ENCODE assay signal across 24 cellular contexts in genomic region chr3:108755686-108756085, GRCh38. TPM values are rescaled to one million over a fixed set of nuclear protein-coding genes. Genes with fewer than 3 reads are reported as not detected.
"Had no signal": no experiment of that assay in that cellular context is flagged by ENCODE, and none has a peak within 500 bp of the region (broad histone marks: within the 10 kb centered on the region; RNA-seq: fewer than 3 reads in every experiment).

No MANE protein-coding gene starts in this region.

- H3K9me3 Mint-ChIP-seq: activated B cell treated with CpG ODN at 0.5 μM for 24 hours; stimulated activated effector memory CD8-positive, alpha-beta T cell treated with anti-CD3 and anti-CD28 coated beads, Interleukin-12 subunit alpha, Interleukin-12 subunit beta, amount 100 ng/mL, for 72 hours; T-helper 1 cell treated with Interleukin-12 subunit alpha and Interleukin-12 subunit beta and Interleukin-4 antibody, amounts not matched to agents 30 μg/mL and 1 μg/mL, for 36 hours had no signal

- H3K4me3 Mint-ChIP-seq: activated B cell treated with CpG ODN at 0.5 μM for 24 hours; activated CD4-positive, alpha-beta T cell treated with anti-CD3 and anti-CD28 coated beads for 36 hours; mesothelial cell of epicardium; stimulated activated effector memory CD8-positive, alpha-beta T cell treated with anti-CD3 and anti-CD28 coated beads, Interleukin-12 subunit alpha, Interleukin-12 subunit beta, amount 100 ng/mL, for 72 hours; T-helper 1 cell treated with Interleukin-12 subunit alpha and Interleukin-12 subunit beta and Interleukin-4 antibody, amounts not matched to agents 30 μg/mL and 1 μg/mL, for 36 hours had no signal

- H3K27ac Mint-ChIP-seq: activated B cell treated with CpG ODN at 0.5 μM for 24 hours; activated CD4-positive, alpha-beta T cell treated with anti-CD3 and anti-CD28 coated beads for 36 hours; mesothelial cell of epicardium; stimulated activated effector memory CD8-positive, alpha-beta T cell treated with anti-CD3 and anti-CD28 coated beads, Interleukin-12 subunit alpha, Interleukin-12 subunit beta, amount 100 ng/mL, for 72 hours; T-helper 1 cell treated with Interleukin-12 subunit alpha and Interleukin-12 subunit beta and Interleukin-4 antibody, amounts not matched to agents 30 μg/mL and 1 μg/mL, for 36 hours had no signal

- H3K36me3 Mint-ChIP-seq: mesothelial cell of epicardium; stimulated activated effector memory CD8-positive, alpha-beta T cell treated with anti-CD3 and anti-CD28 coated beads, Interleukin-12 subunit alpha, Interleukin-12 subunit beta, amount 100 ng/mL, for 72 hours had no signal

- H3K36me3 ChIP-seq: esophagus squamous epithelium, gastrocnemius medialis, right lobe of liver, thoracic aorta, upper lobe of left lung had no signal

- ATAC-seq: activated CD4-positive, alpha-beta T cell treated with anti-CD3 and anti-CD28 coated beads for 36 hours; gastrocnemius medialis; left ventricle myocardium superior; right lobe of liver had no signal

- H3K4me3 ChIP-seq: esophagus squamous epithelium, gastrocnemius medialis, right lobe of liver, thoracic aorta, upper lobe of left lung had no signal

- H3K27ac ChIP-seq: esophagus squamous epithelium, gastrocnemius medialis, right lobe of liver, thoracic aorta, upper lobe of left lung had no signal

- H3K9me3 ChIP-seq: esophagus squamous epithelium, gastrocnemius medialis, right lobe of liver, thoracic aorta, upper lobe of left lung had no signal

- DNase-seq: activated B cell treated with CpG ODN at 0.5 μM for 24 hours; activated CD4-positive, alpha-beta T cell treated with anti-CD3 and anti-CD28 coated beads for 36 hours; activated CD4-positive, alpha-beta T cell treated with anti-CD3 and anti-CD28 coated beads, Interleukin-2, amount 50 U/mL, for 4 hours; activated effector memory CD4-positive, alpha-beta T cell treated with anti-CD3 and anti-CD28 coated beads, Interleukin-2, amount 50 U/mL, for 16 hours; activated naive CD4-positive, alpha-beta T cell treated with anti-CD3 and anti-CD28 coated beads, Interleukin-2, amount 50 U/mL, for 16 hours; activated T-cell treated with anti-CD3 and anti-CD28 coated beads for 4 hours; aorta; central memory CD4-positive, alpha-beta T cell; esophagus squamous epithelium; gastrocnemius medialis; hippocampal formation; left ventricle myocardium superior; mammary epithelial cell; occipital lobe; posterior cingulate gyrus; right lobe of liver; small intestine; stimulated activated CD4-positive, alpha-beta T cell treated with anti-CD3 and anti-CD28 coated beads, Interleukin-2, amount 100 ng/mL, for 24 hours had no signal

- H3K4me1 ChIP-seq: esophagus squamous epithelium, gastrocnemius medialis, right lobe of liver, upper lobe of left lung had no signal

- H3K27me3 Mint-ChIP-seq: activated B cell treated with CpG ODN at 0.5 μM for 24 hours; activated CD4-positive, alpha-beta T cell treated with anti-CD3 and anti-CD28 coated beads for 36 hours had no signal

- H3K4me1 Mint-ChIP-seq: activated B cell treated with CpG ODN at 0.5 μM for 24 hours; mesothelial cell of epicardium; stimulated activated effector memory CD8-positive, alpha-beta T cell treated with anti-CD3 and anti-CD28 coated beads, Interleukin-12 subunit alpha, Interleukin-12 subunit beta, amount 100 ng/mL, for 72 hours had no signal

- H3K27me3 ChIP-seq: esophagus squamous epithelium, gastrocnemius medialis, right lobe of liver, upper lobe of left lung had no signal

RNA-seq across cellular contexts. Expression of gene RETNLB, which starts 1.5 kb away (rescaled TPM):
- total RNA-seq: activated B cell treated with CpG ODN at 0.5 μM for 24 hours; activated CD4-positive, alpha-beta T cell treated with anti-CD3 and anti-CD28 coated beads for 36 hours; aorta; dermis microvascular lymphatic vessel endothelial cell; esophagus squamous epithelium; gastrocnemius medialis; left ventricle myocardium superior; mammary epithelial cell; mesothelial cell of epicardium; occipital lobe; right lobe of liver; thoracic aorta; upper lobe of left lung had no signal
